Comparison of ENCODE assay signal across 16 cellular contexts in genomic region chr15:73024161-73024560, GRCh38.
"Had no signal": no experiment of that assay in that cellular context is flagged by ENCODE, and none has a peak within 500 bp of the region (broad histone marks: within the 10 kb centered on the region; RNA-seq: fewer than 3 reads in every experiment).

No MANE protein-coding gene starts in this region.

- H3K9me3 Mint-ChIP-seq: dendritic cell treated with granulocyte-macrophage colony-stimulating factor and Interleukin-4, amounts not matched to agents 40 ng/mL and 50 ng/mL, for 4 days; immature natural killer cell; naive thymus-derived CD4-positive, alpha-beta T cell; nephron progenitor cell; stimulated activated memory B cell treated with anti-CD40 and anti-IgM and Interleukin-4, amounts not matched to agents 10 μg/mL and 1 μg/mL and 100 μg/mL, for 72 hours; stimulated activated naive CD8-positive, alpha-beta T cell treated with anti-CD3 and anti-CD28 coated beads, Interleukin-15, Interleukin-2, amounts not matched to agents 100 ng/mL and 50 ng/mL, for 24 hours had no signal

- H3K4me1 Mint-ChIP-seq: immature natural killer cell; stimulated activated memory B cell treated with anti-CD40 and anti-IgM and Interleukin-4, amounts not matched to agents 10 μg/mL and 1 μg/mL and 100 μg/mL, for 72 hours had no signal

- H3K4me3 Mint-ChIP-seq: dendritic cell treated with granulocyte-macrophage colony-stimulating factor and Interleukin-4, amounts not matched to agents 40 ng/mL and 50 ng/mL, for 4 days; immature natural killer cell; naive thymus-derived CD4-positive, alpha-beta T cell; nephron progenitor cell; stimulated activated memory B cell treated with anti-CD40 and anti-IgM and Interleukin-4, amounts not matched to agents 10 μg/mL and 1 μg/mL and 100 μg/mL, for 72 hours; stimulated activated naive CD8-positive, alpha-beta T cell treated with anti-CD3 and anti-CD28 coated beads, Interleukin-15, Interleukin-2, amounts not matched to agents 100 ng/mL and 50 ng/mL, for 24 hours had no signal

- DNase-seq: cerebellar nuclear complex; immature natural killer cell; left ventricle myocardium inferior; naive thymus-derived CD4-positive, alpha-beta T cell; nephron progenitor cell; spleen; stimulated activated CD4-positive, alpha-beta T cell treated with anti-CD3 and anti-CD28 coated beads, Interleukin-15, amount 100 ng/mL, for 24 hours; stimulated activated CD4-positive, alpha-beta T cell treated with anti-CD3 and anti-CD28 coated beads, Interleukin-1b, Interleukin-23, amount 100 ng/mL, for 48 hours; stimulated activated CD4-positive, alpha-beta T cell treated with anti-CD3 and anti-CD28 coated beads, Interleukin-4, amount 100 ng/mL, for 24 hours had no signal

- H3K4me3 ChIP-seq: left ventricle myocardium inferior, spleen, tibial nerve had no signal

- H3K36me3 ChIP-seq: left ventricle myocardium inferior, spleen, tibial nerve had no signal

- H3K36me3 Mint-ChIP-seq: immature natural killer cell; naive thymus-derived CD4-positive, alpha-beta T cell; stimulated activated memory B cell treated with anti-CD40 and anti-IgM and Interleukin-4, amounts not matched to agents 10 μg/mL and 1 μg/mL and 100 μg/mL, for 72 hours had no signal

- H3K27ac Mint-ChIP-seq: dendritic cell treated with granulocyte-macrophage colony-stimulating factor and Interleukin-4, amounts not matched to agents 40 ng/mL and 50 ng/mL, for 4 days; immature natural killer cell; naive thymus-derived CD4-positive, alpha-beta T cell; nephron progenitor cell; stimulated activated memory B cell treated with anti-CD40 and anti-IgM and Interleukin-4, amounts not matched to agents 10 μg/mL and 1 μg/mL and 100 μg/mL, for 72 hours; stimulated activated naive CD8-positive, alpha-beta T cell treated with anti-CD3 and anti-CD28 coated beads, Interleukin-15, Interleukin-2, amounts not matched to agents 100 ng/mL and 50 ng/mL, for 24 hours had no signal

- FAIRE-seq: colon, frontal cortex, keratinocyte had no signal

- H3K9me3 ChIP-seq: left ventricle myocardium inferior, spleen, tibial nerve had no signal

- H3K27ac ChIP-seq: left ventricle myocardium inferior, spleen, tibial nerve had no signal
